Comparison of ENCODE assay signal across 32 cellular contexts in genomic region chr12:89959188-89959587, GRCh38.
A peak's percentile ranks its signal among the peaks of the same experiment; 100 is the strongest.
DNase-seq lines count a peak whose midpoint lies in the region; ATAC-seq, FAIRE-seq and TF ChIP-seq lines count a peak whose summit lies in the region.
"Had no signal": no experiment of that assay in that cellular context is flagged by ENCODE, and none has a peak within 500 bp of the region (broad histone marks: within the 10 kb centered on the region; RNA-seq: fewer than 3 reads in every experiment).

No MANE protein-coding gene starts in this region.

- H3K36me3 ChIP-seq in HEK293 (ENCODE audit: control insufficient read depth in 2 of 2, insufficient read depth in 1 of 2, low read length in 2 of 2) (no peaks in the 10 kb centered on the region), GM12878 (ENCODE audit: control insufficient read depth in 2 of 2, insufficient read depth in 2 of 2, low read length in 1 of 2) (no peaks in the 10 kb centered on the region), smooth muscle cell (ENCODE audit: low read depth) (no peaks in the 10 kb centered on the region), SJCRH30 (no peaks in the 10 kb centered on the region), heart right ventricle (no peaks in the 10 kb centered on the region)
- H3K36me3 ChIP-seq: Peyer's patch, prostate gland had no signal

- intact Hi-C loops in GM12878 (cut with micrococcal nuclease; ENCODE audit: unreplicated experiment) (no loop called here), heart right ventricle (cut with DNase I) (no loop called here), left ventricle myocardium superior (cut with micrococcal nuclease) (no loop called here)

- H3K27ac ChIP-seq in HEK293 (ENCODE audit: extremely low read depth, low read depth, low read length) (no peak overlapping the region), GM12878 (ENCODE audit: control insufficient read depth, insufficient read depth) (peak overlapping the region; percentile 71), smooth muscle cell (ENCODE audit: low read depth) (peak overlapping the region; percentile 69), SJCRH30 (no peak overlapping the region), heart right ventricle (no peak overlapping the region)
- H3K27ac ChIP-seq: C4-2B, prostate gland had no signal

- H3K9me3 ChIP-seq in HEK293 (ENCODE audit: control insufficient read depth, insufficient read depth, low read depth, low read length) (no peaks in the 10 kb centered on the region), GM12878 (replicated peaks; ENCODE audit: control insufficient read depth, insufficient read depth, low read length) (no peaks in the 10 kb centered on the region), smooth muscle cell (replicated peaks; ENCODE audit: low read depth) (no peaks in the 10 kb centered on the region), SJCRH30 (replicated peaks) (no peaks in the 10 kb centered on the region), heart right ventricle (no peaks in the 10 kb centered on the region)
- H3K9me3 ChIP-seq: Caco-2, Peyer's patch, prostate gland had no signal

- POLR2A ChIA-PET in HEK293 (lab: Yijun Ruan, JAX) (no interaction called here), GM12878 (lab: Charles Lee) (interaction anchor here (1.1 to 2.6 kb wide), 6 partner anchors 8 to 254 kb away, joined by 3 to 22 read pairs (median 6); partner anchors contain the start of gene ATP2B1)

- H3K27me3 ChIP-seq in GM12878 (replicated peaks in 1 of 2; ENCODE audit: control insufficient read depth in 2 of 2, insufficient read depth in 2 of 2, low read length in 1 of 2) (no peaks in the 10 kb centered on the region), smooth muscle cell (ENCODE audit: low read depth) (no peaks in the 10 kb centered on the region), SJCRH30 (no peaks in the 10 kb centered on the region), heart right ventricle (peaks cover 0 to 4% (median 0%) of the 10 kb centered on the region in 7 donors)
- H3K27me3 ChIP-seq: Peyer's patch had no signal

- FAIRE-seq in GM12878 (lab: Jason Lieb, UNC), result no peak
- FAIRE-seq: keratinocyte had no signal

- H2AFZ ChIP-seq in GM12878 (ENCODE audit: control insufficient read depth, low read depth, low read length), result no peak overlapping the region; the same call in 1 of the 2 replicates
- H2AFZ ChIP-seq in smooth muscle cell (ENCODE audit: low read depth), result no peak overlapping the region

- CTCF ChIA-PET in HEK293 (lab: Yijun Ruan, JAX), result no interaction called here
- CTCF ChIA-PET in GM12878 (lab: Yijun Ruan, JAX), result interaction anchor here (0.9 to 2.1 kb wide), 6 partner anchors 9 to 416 kb away, joined by 3 to 19 read pairs (median 6); no protein-coding TSS in a partner anchor

- TF ChIP-seq EP300 in GM12878 (IDR thresholded peaks at IDR 0.05; ENCODE audit: borderline replicate concordance in 1 of 2, control insufficient read depth in 1 of 2, low read depth in 2 of 2, low read length in 2 of 2), result no peak

- SMC1A ChIA-PET in GM12878 (lab: Charles Lee; ENCODE audit: uncharacterized antibody, unreplicated experiment), result interaction anchor here (0.7 to 5.9 kb wide), 18 partner anchors 10 to 416 kb away, joined by 3 to 94 read pairs (median 8); partner anchors contain the start of gene ATP2B1

- H3K4me2 ChIP-seq in GM12878 (ENCODE audit: control insufficient read depth, insufficient read depth) (peak overlapping the region; percentile 47; the same call in 1 of the 2 replicates), smooth muscle cell (no peak overlapping the region)

- no peak for TF ChIP-seq RAD21 in GM12878 (IDR thresholded peaks at IDR 0.05; ENCODE audit: insufficient read depth, low read depth, low read length)

- DNase-seq in GM04503 (ENCODE audit: low read depth) (peak; percentile 33), GM12878 (ENCODE audit: low read depth, low spot score) (no peak), smooth muscle cell (lab: John Stamatoyannopoulos, UW; ENCODE audit: unreplicated experiment) (no peak), SJCRH30 (no peak), heart right ventricle (no peak), left ventricle myocardium superior (no peak), T-helper 9 cell (no peak)
- DNase-seq: activated CD8-positive, alpha-beta memory T cell treated with anti-CD3 and anti-CD28 coated beads, Interleukin-2, amount 10 ng/mL, durations not matched to agents 7 days and 5 days; activated naive CD8-positive, alpha-beta T cell treated with anti-CD3 and anti-CD28 coated beads, Interleukin-2, amount 50 U/mL, for 24 hours; activated T-cell treated with anti-CD3 and anti-CD28 coated beads, Interleukin-2, amount 50 U/mL, for 48 hours; Caco-2; caudate nucleus; DMS53; effector memory CD8-positive, alpha-beta T cell; erythroblast; GDM1; head of caudate nucleus; Kasumi-1; midbrain; MV-4-11; naive B cell; NCI-H146; NCI-H748 treated with DMSO at 0.1 percent for 48 hours; nucleus accumbens; Peyer's patch; SHP77 treated with DMSO at 0.1 percent for 48 hours; stimulated activated CD4-positive, alpha-beta T cell treated with anti-CD3 and anti-CD28 coated beads, Interleukin-15, amount 100 ng/mL, for 24 hours; stimulated activated CD4-positive, alpha-beta T cell treated with anti-CD3 and anti-CD28 coated beads, Interleukin-4, amount 100 ng/mL, for 4 hours had no signal

- H3K9ac ChIP-seq in GM12878 (ENCODE audit: control insufficient read depth, insufficient read depth, low read length), result no peak overlapping the region; the same call in 1 of the 2 replicates
- no peak overlapping the region for H3K9ac ChIP-seq in smooth muscle cell (ENCODE audit: low read depth)

- RAD21 ChIA-PET in GM12878 (lab: Charles Lee; ENCODE audit: unreplicated experiment), result interaction anchor here (0.9 to 4.7 kb wide), 11 partner anchors 8 to 416 kb away, joined by 3 to 58 read pairs (median 6); partner anchors contain the start of gene ATP2B1

- H3K4me3 ChIP-seq in HEK293 (ENCODE audit: low read depth, low read length) (no peak overlapping the region), GM12878 (peak overlapping the region; percentile 65; the same call in 1 of the 2 replicates), smooth muscle cell (no peak overlapping the region), SJCRH30 (no peak overlapping the region), heart right ventricle (no peak overlapping the region)
- H3K4me3 ChIP-seq: Peyer's patch, prostate gland had no signal

- BruUV-seq in GM12878 (replicated peaks; lab: Mats Ljungman, UMichigan), result no TSS peak

- no peaks in the 10 kb centered on the region for H3F3A ChIP-seq in smooth muscle cell (ENCODE audit: low read depth)

- in situ Hi-C loops in GM12878 (cut with MboI), result no loop called here

- no peak for TF ChIP-seq CTCF in HEK293 (tag by site-specific recombination; IDR thresholded peaks at IDR 0.05)
- no peak for TF ChIP-seq CTCF in GM12878 (IDR thresholded peaks at IDR 0.05 in 2 of 3, conservative IDR thresholded peaks at IDR 0.05 in 1 of 3; ENCODE audit: control insufficient read depth in 2 of 3, extremely low read depth in 1 of 3, insufficient read depth in 1 of 3, low read depth in 3 of 3, low read length in 3 of 3)
- TF ChIP-seq CTCF in smooth muscle cell (IDR thresholded peaks at IDR 0.05; ENCODE audit: borderline replicate concordance, insufficient read depth, poor library complexity, severe bottlenecking), result no peak
- no peak for TF ChIP-seq CTCF in heart right ventricle (IDR thresholded peaks at IDR 0.05)

- 0% methylated on average over 1 of the region's 1 CpG for WGBS in GM12878 (ENCODE audit: insufficient coverage, insufficient replicate concordance, low lambda C conversion rate, missing lambda C conversion rate)
- 60% methylated on average over 1 of the region's 1 CpG for WGBS in smooth muscle cell (ENCODE audit: low lambda C conversion rate)
- 83 to 100% methylated on average over 1 of the region's 1 CpG for WGBS in heart right ventricle, 2 donors

- H4K20me1 ChIP-seq in GM12878 (ENCODE audit: control insufficient read depth, insufficient read depth) (no peaks in the 10 kb centered on the region), smooth muscle cell (ENCODE audit: low read depth) (no peaks in the 10 kb centered on the region)

- ATAC-seq in GM12878 (peak; percentile 25), heart right ventricle (no peak), left ventricle myocardium superior (no peak)

- H3K4me1 ChIP-seq in HEK293 (ENCODE audit: control insufficient read depth, insufficient read depth, low read length) (peaks cover 6% of the 10 kb centered on the region), GM12878 (ENCODE audit: control insufficient read depth, insufficient read depth, low read length) (peaks cover 9% of the 10 kb centered on the region), smooth muscle cell (ENCODE audit: low read depth) (no peaks in the 10 kb centered on the region), SJCRH30 (no peaks in the 10 kb centered on the region), heart right ventricle (peaks cover 0 to 5% (median 0%) of the 10 kb centered on the region in 9 donors)
- H3K4me1 ChIP-seq: Caco-2, prostate gland had no signal

- TF ChIP-seq POLR2A in GM12878 (IDR thresholded peaks at IDR 0.05; ENCODE audit: low read depth, low read length), result no peak

- peaks cover 5% of the 10 kb centered on the region for H3K79me2 ChIP-seq in GM12878 (ENCODE audit: control insufficient read depth, insufficient read depth, low read length)
- H3K79me2 ChIP-seq in smooth muscle cell (ENCODE audit: low read depth), result no peaks in the 10 kb centered on the region

TF ChIP-seq in HEK293, 187 proteins besides CTCF, POLR2A, EP300 and RAD21 (continues in another document):
- no peak for TF ChIP-seq ZNF114 (tag by site-specific recombination; IDR thresholded peaks at IDR 0.05)

TF ChIP-seq in GM12878, 131 proteins besides CTCF, POLR2A, EP300 and RAD21 (continues in another document):
- TF ChIP-seq JUNB (IDR thresholded peaks at IDR 0.05), result no peak
- no peak for TF ChIP-seq MTA2 (IDR thresholded peaks at IDR 0.05; ENCODE audit: low read depth)
- TF ChIP-seq ELK1 (IDR thresholded peaks at IDR 0.05; ENCODE audit: low read depth, low read length), result no peak
- TF ChIP-seq ZNF384 (IDR thresholded peaks at IDR 0.05; ENCODE audit: borderline replicate concordance, low read depth, low read length), result no peak
- TF ChIP-seq SMAD5 (IDR thresholded peaks at IDR 0.05; ENCODE audit: low read depth), result no peak

Comparison
In these comparisons a context has a peak if more than half of its experiments do, and no peak if none do; other contexts are left out.
1. H3K27ac ChIP-seq: peak in GM12878 (single experiment) and smooth muscle cell (single experiment); none in HEK293 (single experiment), SJCRH30 (single experiment) and heart right ventricle (0 of 10).